ENCODE assay signal across 30 cellular contexts in the genomic region with DNA sequence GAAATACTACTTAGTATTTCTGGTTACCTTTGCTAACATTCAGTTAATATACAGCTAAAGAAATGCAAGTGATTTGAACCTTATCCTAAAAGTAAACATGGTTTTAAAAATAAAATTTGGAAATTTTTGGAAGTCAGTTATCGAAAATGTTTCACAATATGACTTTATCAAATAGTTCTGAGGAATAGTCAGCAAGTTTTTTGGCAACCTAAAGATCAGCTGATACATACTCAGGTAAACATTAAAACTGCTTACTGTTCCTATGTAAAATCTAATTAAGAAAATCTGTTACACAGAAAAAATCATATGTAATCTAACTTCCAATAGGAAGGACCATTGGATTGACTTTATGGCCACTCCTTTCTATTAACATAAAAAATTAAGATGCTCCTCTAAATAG.
"Had no signal": no experiment of that assay in that cellular context is flagged by ENCODE, and none has a peak within 500 bp of the region (broad histone marks: within the 10 kb centered on the region; RNA-seq: fewer than 3 reads in every experiment).

No MANE protein-coding gene starts in this region.

- H3K4me1 ChIP-seq: esophagus muscularis mucosa had no signal

- H3K4me1 Mint-ChIP-seq: activated CD4-positive, alpha-beta memory T cell treated with anti-CD3 and anti-CD28 coated beads, Interleukin-2, amount 10 ng/mL, durations not matched to agents 7 days and 5 days had no signal

- H3K4me3 Mint-ChIP-seq: activated CD4-positive, alpha-beta memory T cell treated with anti-CD3 and anti-CD28 coated beads, Interleukin-2, amount 10 ng/mL, durations not matched to agents 7 days and 5 days; activated CD4-positive, alpha-beta T cell treated with anti-CD3 and anti-CD28 coated beads for 36 hours; activated CD4-positive, alpha-beta T cell treated with anti-CD3 and anti-CD28 coated beads, Interleukin-2, amount 10 ng/mL, durations not matched to agents 24 days and 14 days; activated naive CD4-positive, alpha-beta T cell treated with anti-CD3 and anti-CD28 coated beads, Interleukin-2, amount 10 ng/mL, durations not matched to agents 7 days and 5 days; activated naive CD8-positive, alpha-beta T cell; activated T-cell treated with anti-CD3 and anti-CD28 coated beads, Interleukin-2, amount 50 U/mL, for 24 hours; activated T-cell treated with anti-CD3 and anti-CD28 coated beads, Interleukin-2, amount 50 U/mL, for 72 hours; central memory CD8-positive, alpha-beta T cell; effector memory CD8-positive, alpha-beta T cell; T-helper 17 cell; T-helper 2 cell treated with Interferon-gamma antibody and Interleukin-4, amounts not matched to agents 5 μg/mL and 100 μg/mL, for 36 hours had no signal

- ATAC-seq: activated CD4-positive, alpha-beta T cell treated with anti-CD3 and anti-CD28 coated beads for 36 hours; activated T-cell treated with anti-CD3 and anti-CD28 coated beads, Interleukin-2, amount 50 U/mL, for 72 hours; effector memory CD8-positive, alpha-beta T cell; T-helper 17 cell had no signal

- H3K9me3 ChIP-seq: esophagus muscularis mucosa had no signal

- H3K36me3 ChIP-seq: brain microvascular endothelial cell had no signal

- H3K27ac ChIP-seq: brain microvascular endothelial cell, esophagus muscularis mucosa had no signal

- H3K27ac Mint-ChIP-seq: activated CD4-positive, alpha-beta memory T cell treated with anti-CD3 and anti-CD28 coated beads, Interleukin-2, amount 10 ng/mL, durations not matched to agents 7 days and 5 days; activated CD4-positive, alpha-beta T cell treated with anti-CD3 and anti-CD28 coated beads for 36 hours; activated CD4-positive, alpha-beta T cell treated with anti-CD3 and anti-CD28 coated beads, Interleukin-2, amount 10 ng/mL, durations not matched to agents 24 days and 14 days; activated naive CD4-positive, alpha-beta T cell treated with anti-CD3 and anti-CD28 coated beads, Interleukin-2, amount 10 ng/mL, durations not matched to agents 7 days and 5 days; activated naive CD8-positive, alpha-beta T cell; activated T-cell treated with anti-CD3 and anti-CD28 coated beads, Interleukin-2, amount 50 U/mL, for 24 hours; activated T-cell treated with anti-CD3 and anti-CD28 coated beads, Interleukin-2, amount 50 U/mL, for 72 hours; effector memory CD8-positive, alpha-beta T cell; T-helper 17 cell; T-helper 2 cell treated with Interferon-gamma antibody and Interleukin-4, amounts not matched to agents 5 μg/mL and 100 μg/mL, for 36 hours had no signal

- DNase-seq: activated CD4-positive, alpha-beta memory T cell treated with anti-CD3 and anti-CD28 coated beads, Interleukin-2, amount 10 ng/mL, durations not matched to agents 7 days and 5 days; activated CD4-positive, alpha-beta T cell treated with anti-CD3 and anti-CD28 coated beads for 36 hours; activated CD4-positive, alpha-beta T cell treated with anti-CD3 and anti-CD28 coated beads, Interleukin-2, amount 10 ng/mL, durations not matched to agents 24 days and 14 days; activated CD4-positive, alpha-beta T cell treated with anti-CD3 and anti-CD28 coated beads, Interleukin-2, amount 50 U/mL, for 4 hours; activated CD4-positive, CD25-positive, alpha-beta regulatory T cell; activated CD4-positive, CD25-positive, alpha-beta regulatory T cell treated with anti-CD3 and anti-CD28 coated beads, Interleukin-2, amount 50 U/mL, for 72 hours; activated CD8-positive, alpha-beta memory T cell treated with anti-CD3 and anti-CD28 coated beads, Interleukin-2, amount 50 U/mL, for 48 hours; activated gamma-delta T cell; activated naive CD4-positive, alpha-beta T cell; activated naive CD4-positive, alpha-beta T cell treated with anti-CD3 and anti-CD28 coated beads, Interleukin-2, amount 10 ng/mL, durations not matched to agents 7 days and 5 days; activated T-cell treated with anti-CD3 and anti-CD28 coated beads for 4 hours; activated T-cell treated with anti-CD3 and anti-CD28 coated beads, Interleukin-2, amount 50 U/mL, for 24 hours; activated T-cell treated with anti-CD3 and anti-CD28 coated beads, Interleukin-2, amount 50 U/mL, for 72 hours; amniotic stem cell; anterior cingulate cortex; brain microvascular endothelial cell; cortex of kidney; dermis blood vessel endothelial cell; effector CD4-positive, alpha-beta T cell; effector memory CD8-positive, alpha-beta T cell; erythroblast; foreskin fibroblast; head of caudate nucleus; T-helper 1 cell; T-helper 17 cell; T1000 had no signal

- H3K9me3 Mint-ChIP-seq: activated CD4-positive, alpha-beta memory T cell treated with anti-CD3 and anti-CD28 coated beads, Interleukin-2, amount 10 ng/mL, durations not matched to agents 7 days and 5 days; activated CD4-positive, alpha-beta T cell treated with anti-CD3 and anti-CD28 coated beads, Interleukin-2, amount 10 ng/mL, durations not matched to agents 24 days and 14 days; activated naive CD4-positive, alpha-beta T cell treated with anti-CD3 and anti-CD28 coated beads, Interleukin-2, amount 10 ng/mL, durations not matched to agents 7 days and 5 days; activated T-cell treated with anti-CD3 and anti-CD28 coated beads, Interleukin-2, amount 50 U/mL, for 24 hours; activated T-cell treated with anti-CD3 and anti-CD28 coated beads, Interleukin-2, amount 50 U/mL, for 72 hours; central memory CD8-positive, alpha-beta T cell; effector memory CD8-positive, alpha-beta T cell; T-helper 2 cell treated with Interferon-gamma antibody and Interleukin-4, amounts not matched to agents 5 μg/mL and 100 μg/mL, for 36 hours had no signal

- H3K27me3 Mint-ChIP-seq: activated CD4-positive, alpha-beta memory T cell treated with anti-CD3 and anti-CD28 coated beads, Interleukin-2, amount 10 ng/mL, durations not matched to agents 7 days and 5 days; activated CD4-positive, alpha-beta T cell treated with anti-CD3 and anti-CD28 coated beads for 36 hours; activated CD4-positive, alpha-beta T cell treated with anti-CD3 and anti-CD28 coated beads, Interleukin-2, amount 10 ng/mL, durations not matched to agents 24 days and 14 days; activated naive CD4-positive, alpha-beta T cell treated with anti-CD3 and anti-CD28 coated beads, Interleukin-2, amount 10 ng/mL, durations not matched to agents 7 days and 5 days; activated naive CD8-positive, alpha-beta T cell; activated T-cell treated with anti-CD3 and anti-CD28 coated beads, Interleukin-2, amount 50 U/mL, for 24 hours; central memory CD8-positive, alpha-beta T cell; effector memory CD8-positive, alpha-beta T cell; T-helper 17 cell had no signal

- H3K27me3 ChIP-seq: brain microvascular endothelial cell, esophagus muscularis mucosa had no signal

- H3K4me3 ChIP-seq: esophagus muscularis mucosa had no signal
